ENCODE assay signal across 9 cellular contexts in the genomic region with DNA sequence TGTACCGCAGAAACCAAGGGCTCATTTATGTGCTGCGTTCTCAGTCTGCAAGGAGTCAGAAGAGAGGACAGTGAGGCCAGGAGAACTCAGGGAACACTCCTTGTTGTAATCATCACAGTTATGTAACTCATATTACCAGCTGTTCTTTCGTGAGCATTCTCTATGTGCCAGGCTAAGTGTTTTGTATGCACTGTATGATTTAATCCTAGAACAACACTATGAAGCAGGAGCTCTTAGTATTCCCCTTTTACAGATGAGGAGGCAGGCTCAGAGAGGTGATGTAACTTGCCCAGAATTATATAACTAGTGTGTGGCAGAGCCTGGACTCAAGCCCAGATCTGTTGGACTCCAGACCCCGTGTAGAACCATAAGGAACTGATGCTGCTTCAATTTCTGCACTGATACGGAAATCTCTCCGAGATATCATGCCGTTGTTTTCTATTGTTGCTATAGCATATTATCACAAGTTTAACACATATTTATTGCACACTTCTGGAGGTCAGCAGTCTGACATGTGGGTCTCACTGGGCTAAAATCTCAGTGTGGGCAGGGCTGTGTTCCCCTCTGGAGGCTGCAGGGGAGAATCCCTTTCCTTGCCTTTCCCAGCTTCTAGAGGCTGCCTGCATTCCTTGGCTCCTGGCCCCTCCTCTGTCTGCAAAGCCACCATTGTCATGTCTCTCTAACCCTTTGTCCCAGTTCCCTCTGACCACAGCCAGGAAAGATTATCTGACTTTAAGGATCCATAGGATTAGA. TPM values are rescaled to one million over a fixed set of nuclear protein-coding genes. Genes with fewer than 3 reads are reported as not detected.
A peak's percentile ranks its signal among the peaks of the same experiment; 100 is the strongest.
DNase-seq lines count a peak whose midpoint lies in the region; ATAC-seq and TF ChIP-seq lines count a peak whose summit lies in the region.
"Had no signal": no experiment of that assay in that cellular context is flagged by ENCODE, and none has a peak within 500 bp of the region (broad histone marks: within the 10 kb centered on the region; RNA-seq: fewer than 3 reads in every experiment).

No MANE protein-coding gene starts in this region.

- intact Hi-C loops in IMR-90 (cut with micrococcal nuclease) (loop anchor here (5.0 kb wide), 1 partner anchor 122 kb away; no protein-coding TSS in a partner anchor), left ventricle myocardium superior (cut with micrococcal nuclease) (loop anchor here (10.0 kb wide), 1 partner anchor 109 kb away; no protein-coding TSS in a partner anchor), stomach (cut with DNase I; ENCODE audit: low total_unique reads) (loop anchor here (10.0 kb wide), 1 partner anchor 119 kb away; no protein-coding TSS in a partner anchor)

- peak overlapping the region; percentile 81 for H2BK20ac ChIP-seq in IMR-90 (ENCODE audit: low read depth, low read length)

- peaks cover 0 to 3% of the 10 kb centered on the region in 2 experiments; a peak in 1 of 4 replicates for H3K79me1 ChIP-seq in IMR-90 (ENCODE audit: low read depth in 1 of 2, low read length in 2 of 2)

- H3K4ac ChIP-seq in IMR-90 (ENCODE audit: low read depth, low read length) = peak overlapping the region; percentile 84

- peaks cover 31% of the 10 kb centered on the region for H3K9me1 ChIP-seq in IMR-90 (ENCODE audit: insufficient read depth, low read length)

- 100% methylated on average over 1 of the region's 7 CpGs; no CpG with 5 or more reads in 1 of the 2 experiments for WGBS in IMR-90 (ENCODE audit: extremely low coverage in 2 of 2, insufficient read length in 1 of 2), 2 experiments
- 38 to 51% (median 47%) methylated on average over 7 of the region's 7 CpGs for WGBS in stomach, 5 donors

- H2AK5ac ChIP-seq in IMR-90 (ENCODE audit: low read depth, low read length) = peak overlapping the region; percentile 99

- no peak overlapping the region for H3K9ac ChIP-seq in IMR-90 (ENCODE audit: low read depth, low read length)

- no peak overlapping the region for H3K56ac ChIP-seq in IMR-90 (ENCODE audit: extremely low read depth, insufficient read depth, low read length)

- H3K4me1 ChIP-seq in IMR-90 (ENCODE audit: control insufficient read depth, insufficient read depth, low read length) = peaks cover 33% of the 10 kb centered on the region
- H3K4me1 ChIP-seq in stomach = peaks cover 28 to 63% (median 44%) of the 10 kb centered on the region in 4 donors

- peak overlapping the region; percentile 74; the same call in 1 of the 2 replicates for H3K14ac ChIP-seq in IMR-90 (replicated peaks; ENCODE audit: low read depth, low read length)

- peaks cover 2% of the 10 kb centered on the region; the same call in 1 of the 2 replicates for H3K27me3 ChIP-seq in IMR-90 (ENCODE audit: control insufficient read depth, insufficient read depth, low read length)
- no peaks in the 10 kb centered on the region for H3K27me3 ChIP-seq in stomach

- CTCF ChIA-PET in IMR-90 (lab: Yijun Ruan, JAX) = interaction anchor here (1.4 to 2.4 kb wide), 2 partner anchors 12 to 66 kb away, joined by 3 to 10 read pairs; no protein-coding TSS in a partner anchor
- CTCF ChIA-PET in HEK293T (lab: Yijun Ruan, JAX) = no interaction called here

- H4K91ac ChIP-seq in IMR-90 (ENCODE audit: insufficient read depth, low read depth, low read length) = peak overlapping the region; percentile 53; the same call in 1 of the 2 replicates

- in situ Hi-C loops in IMR-90 (cut with MboI; ENCODE audit: low sequenced_read_pairs) = loop anchor here (5.0 to 25.0 kb wide), 2 partner anchors 117 to 278 kb away; partner anchors contain the start of genes TAPBPL and VAMP1

- H2BK5ac ChIP-seq in IMR-90 (ENCODE audit: low read depth, low read length, poor library complexity, severe bottlenecking) = no peak overlapping the region

- BruUV-seq in IMR-90 (replicated peaks; lab: Mats Ljungman, UMichigan) = no TSS peak

- no peaks in the 10 kb centered on the region; the same call in 1 of the 2 replicates for H4K20me1 ChIP-seq in IMR-90 (ENCODE audit: insufficient read depth, low read length)

- peak overlapping the region; percentile 43; the same call in 1 of the 3 replicates for H2BK15ac ChIP-seq in IMR-90 (ENCODE audit: low read depth, low read length)

- ATAC-seq in IMR-90 (ENCODE audit: low read depth) = peak; percentile 15
- ATAC-seq in left ventricle myocardium superior = peak; percentile 7
- no peak for ATAC-seq in GM21360 (IDR thresholded peaks at IDR 0.05; ENCODE audit: unreplicated experiment)
- ATAC-seq in HG02642 (IDR thresholded peaks at IDR 0.05; ENCODE audit: poor library complexity, unreplicated experiment) = no peak

- POLR2A ChIA-PET in IMR-90 (lab: Charles Lee; ENCODE audit: unreplicated experiment) (no interaction called here), HEK293T (lab: Yijun Ruan, JAX) (interaction anchor here (1.0 kb wide), 1 partner anchor 10 kb away, joined by 3 read pairs; no protein-coding TSS in a partner anchor)

- H3K18ac ChIP-seq in IMR-90 (ENCODE audit: low read depth, low read length) = 0 out of 2 replicates have a peak overlapping the region, but pooled peaks have one; percentile 6

- H2AK9ac ChIP-seq in IMR-90 (replicated peaks; ENCODE audit: low read depth, low read length, poor library complexity) = no peak overlapping the region

- no peaks in the 10 kb centered on the region for H3K9me3 ChIP-seq in IMR-90 (ENCODE audit: control insufficient read depth, insufficient read depth, low read length)
- H3K9me3 ChIP-seq in stomach = no peaks in the 10 kb centered on the region

- TF ChIP-seq CTCF in IMR-90 (conservative IDR thresholded peaks at IDR 0.05; ENCODE audit: low read depth, low read length) (no peak), stomach (IDR thresholded peaks at IDR 0.05) (no peak)

- TF ChIP-seq EP300 in stomach (IDR thresholded peaks at IDR 0.05) = no peak

- H3K4me2 ChIP-seq in IMR-90 (ENCODE audit: low read depth, low read length) = peak overlapping the region; percentile 23

- dilution Hi-C loops in IMR-90 (cut with HindIII; ENCODE audit: low sequenced_read_pairs, unreplicated experiment) = no loop called here

- no peak overlapping the region for H3K27ac ChIP-seq in IMR-90 (ENCODE audit: insufficient read depth, low read length)
- peak overlapping the region in 4 of 5 donors; percentile 64 to 81 (median 76) for H3K27ac ChIP-seq in stomach

- H3K36me3 ChIP-seq in IMR-90 (ENCODE audit: control insufficient read depth, insufficient read depth, low read length) (no peaks in the 10 kb centered on the region), stomach (no peaks in the 10 kb centered on the region)

- no peak overlapping the region for H3K4me3 ChIP-seq in IMR-90 (ENCODE audit: insufficient read depth, low read depth, low read length)
- H3K4me3 ChIP-seq in stomach = no peak overlapping the region

- H4K8ac ChIP-seq in IMR-90 (ENCODE audit: low read depth in 2 of 2, low read length in 2 of 2) = peak overlapping the region in 1 of 2 experiments; percentile 60; a peak in 1 of 4 replicates

- TF ChIP-seq POLR2A in IMR-90 (IDR thresholded peaks at IDR 0.05; ENCODE audit: low read depth, low read length) = no peak
- TF ChIP-seq POLR2A in stomach (IDR thresholded peaks at IDR 0.05) = no peak

- H2BK120ac ChIP-seq in IMR-90 (ENCODE audit: low read depth, low read length) = peak overlapping the region; percentile 87

- DNase-seq in IMR-90 = peak; percentile 81
- peak; percentile 56 for DNase-seq in astrocyte of the hippocampus (ENCODE audit: low read depth, low spot score)
- no peak for DNase-seq in left ventricle myocardium superior
- peak; percentile 46 for DNase-seq in stomach
- DNase-seq in HEK293T (ENCODE audit: extremely low spot score) = no peak
- no peak for DNase-seq in HPDE6-E6E7 (ENCODE audit: extremely low spot score)
- DNase-seq: NCI-H69 had no signal

- no peak for TF ChIP-seq RAD21 in IMR-90 (IDR thresholded peaks at IDR 0.05; ENCODE audit: low read length)

- peak overlapping the region; percentile 84; the same call in 1 of the 2 replicates for H3K23ac ChIP-seq in IMR-90 (ENCODE audit: low read depth, low read length)

- H4K5ac ChIP-seq in IMR-90 (ENCODE audit: low read depth, low read length) = 0 out of 2 replicates have a peak overlapping the region, but pooled peaks have one; percentile 22

- peak overlapping the region; percentile 75 for H2AFZ ChIP-seq in IMR-90 (replicated peaks; ENCODE audit: low read length, poor library complexity)

TF ChIP-seq in IMR-90, 13 proteins besides CTCF, POLR2A, EP300 and RAD21 (continues in another document):
- no peak for TF ChIP-seq ELK1 (IDR thresholded peaks at IDR 0.05; ENCODE audit: borderline replicate concordance, low read depth, low read length)

TF ChIP-seq in HEK293T, 16 proteins besides CTCF, POLR2A, EP300 and RAD21:
- TF ChIP-seq SP1 (IDR thresholded peaks at IDR 0.05) (no peak), L3MBTL2 (conservative IDR thresholded peaks at IDR 0.05) (no peak), ELF4 (IDR thresholded peaks at IDR 0.05) (no peak), SUZ12 (IDR thresholded peaks at IDR 0.05) (no peak), ARNT (IDR thresholded peaks at IDR 0.05) (no peak)

RNA-seq across cellular contexts. Expression of gene CD9, which starts 16.3 kb away (rescaled TPM):
- total RNA-seq in IMR-90 (2012; rRNA removed) = 48.8 and 70.0 TPM in 2 replicates
- polyA plus RNA-seq in IMR-90 (2012; rRNA removed) = 69.1 and 70.9 TPM in 2 replicates
- polyA plus RNA-seq in IMR-90 (2012; cell fraction: cytosol; rRNA removed) = 50.1 and 55.3 TPM in 2 replicates
- 19.2 and 35.5 TPM in 2 replicates for polyA plus RNA-seq in IMR-90 (2012; cell fraction: nucleus; rRNA removed; ENCODE audit: low replicate concordance)
- total RNA-seq in left ventricle myocardium superior = 39.2 TPM
- total RNA-seq in stomach = 100 to 1,000 TPM in 3 of 5 donors, 10 to 100 TPM in 2; 68.1 to 297 (median 154) TPM
- 100 to 1,000 TPM in 2 of 3 donors, 10 to 100 TPM in 1; 51.0 to 421 (median 124) TPM for polyA plus RNA-seq in stomach

RNA-seq across cellular contexts. Expression of gene VWF, which starts 59.4 kb away (rescaled TPM):
- total RNA-seq in IMR-90 (2012; rRNA removed) (under 0.01 TPM in 2 replicates), left ventricle myocardium superior (275 TPM), stomach (100 to 1,000 TPM in 1 of 5 donors, 10 to 100 TPM in 4; 49.0 to 103 (median 69.6) TPM)
- polyA plus RNA-seq in IMR-90 (2012; rRNA removed) (0.09 and 0.10 TPM in 2 replicates), stomach (10 to 100 TPM in 1 of 3 donors, 1 to 10 TPM in 2; 3.1 to 22.7 (median 3.2) TPM)
- polyA plus RNA-seq in IMR-90 (2012; cell fraction: cytosol; rRNA removed) = 0.04 and 0.11 TPM in 2 replicates
- 0.14 and 0.34 TPM in 2 replicates for polyA plus RNA-seq in IMR-90 (2012; cell fraction: nucleus; rRNA removed; ENCODE audit: low replicate concordance)

Comparison
In these comparisons a context has a peak if more than half of its experiments do, and no peak if none do; other contexts are left out.
1. ATAC-seq: peak in IMR-90 (single experiment) and left ventricle myocardium superior (single experiment); none in GM21360 (single experiment) and HG02642 (single experiment).
2. DNase-seq: peak in IMR-90 (single experiment), astrocyte of the hippocampus (single experiment) and stomach (single experiment); none in left ventricle myocardium superior (single experiment), HEK293T (single experiment) and HPDE6-E6E7 (single experiment).
3. RNA of gene VWF, which starts 59.4 kb away (total RNA-seq): 275 TPM in left ventricle myocardium superior (single experiment) and 49.0 to 103 TPM in stomach; under 0.01 TPM in IMR-90; every median in the first group is over 10 times any median in the second.